8 cellular contexts compared by ENCODE assay signal in genomic region chr20:25249198-25249931, GRCh38. TPM values are rescaled to one million over a fixed set of nuclear protein-coding genes. Genes with fewer than 3 reads are reported as not detected.
A peak's percentile ranks its signal among the peaks of the same experiment; 100 is the strongest.
DNase-seq lines count a peak whose midpoint lies in the region; ATAC-seq and TF ChIP-seq lines count a peak whose summit lies in the region.

No MANE protein-coding gene starts in this region.

- H3K36me3 ChIP-seq in MG63 (no peaks in the 10 kb centered on the region; the same call in none of the 2 replicates), mucosa of rectum (ENCODE audit: control insufficient read depth in 2 of 2, insufficient read depth in 2 of 2, low read length in 2 of 2) (peaks cover 4 to 6% of the 10 kb centered on the region in 2 donors)

- no peak for TF ChIP-seq CTCF in C4-2B (conservative IDR thresholded peaks at IDR 0.05)

- no peaks in the 10 kb centered on the region for H3K9me3 ChIP-seq in MG63
- no peaks in the 10 kb centered on the region for H3K9me3 ChIP-seq in mucosa of rectum (ENCODE audit: control insufficient read depth in 2 of 2, low read length in 2 of 2)

- H3K27me3 ChIP-seq in MG63: no peaks in the 10 kb centered on the region
- no peaks in the 10 kb centered on the region for H3K27me3 ChIP-seq in mucosa of rectum (ENCODE audit: control insufficient read depth in 2 of 2, insufficient read depth in 2 of 2, low read length in 2 of 2)

- H3K4me3 ChIP-seq in MG63 (peak overlapping the region; percentile 70), mucosa of rectum (ENCODE audit: low read length in 2 of 2) (peak overlapping the region; percentile 91 to 93)

- H3K27ac ChIP-seq in C4-2B (peak overlapping the region; percentile 61), mucosa of rectum (ENCODE audit: low read depth in 2 of 2, low read length in 2 of 2) (peak overlapping the region; percentile 63 to 96)

- no peak for DNase-seq in MG63
- peak; percentile 92 for DNase-seq in cerebellar cortex (ENCODE audit: low spot score)
- DNase-seq in NCI-H1436 treated with DMSO at 0.1 percent for 48 hours (lab: John Stamatoyannopoulos, UW): no peak
- DNase-seq in kidney glomerular epithelial cell (lab: John Stamatoyannopoulos, UW): no peak

- H3K4me1 ChIP-seq in mucosa of rectum (ENCODE audit: control insufficient read depth in 2 of 2, insufficient read depth in 2 of 2, low read length in 2 of 2): peaks cover 43 to 60% of the 10 kb centered on the region in 2 donors

- H3K9ac ChIP-seq in mucosa of rectum (ENCODE audit: low read depth in 1 of 2, low read length in 2 of 2): peak overlapping the region; percentile 92 to 93

- no peak for ATAC-seq in HG02970 (IDR thresholded peaks at IDR 0.05; ENCODE audit: low FRiP score, unreplicated experiment)
- ATAC-seq in HG02623 (IDR thresholded peaks at IDR 0.05; ENCODE audit: unreplicated experiment): no peak

RNA-seq across cellular contexts. Expression of gene PYGB, which starts 1.5 kb away (rescaled TPM):
- total RNA-seq in MG63 (2014; rRNA removed; shearing (Covaris generic); ENCODE audit: low replicate concordance): 49.2 and 67.8 TPM in 2 replicates

RNA-seq across cellular contexts. Expression of gene ENTPD6, which starts 53.9 kb away (rescaled TPM):
- 41.4 and 59.6 TPM in 2 replicates for total RNA-seq in MG63 (2014; rRNA removed; shearing (Covaris generic); ENCODE audit: low replicate concordance)
